In the genomic region with DNA sequence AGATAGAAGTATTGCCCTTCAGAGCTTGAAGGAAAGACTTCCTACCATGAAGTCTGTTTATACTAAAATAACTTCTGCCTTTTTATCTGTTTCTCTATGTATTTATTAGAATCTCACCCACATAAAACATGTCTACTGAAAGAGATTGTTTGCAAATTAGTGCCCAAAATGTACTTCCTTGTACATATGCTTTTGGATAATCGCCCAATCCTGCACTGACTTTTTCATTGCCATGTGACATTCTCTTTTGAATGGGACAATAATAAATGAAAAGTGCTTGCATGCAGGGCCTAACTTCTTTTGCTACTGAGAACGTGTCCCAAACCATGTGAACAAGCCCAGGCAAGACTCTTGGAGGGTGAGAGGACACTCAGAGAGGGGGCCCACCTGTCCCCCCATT, we compare ENCODE assay signal across 23 cellular contexts.
DNase-seq lines count a peak whose midpoint lies in the region; ATAC-seq, FAIRE-seq and TF ChIP-seq lines count a peak whose summit lies in the region.
"Had no signal": no experiment of that assay in that cellular context is flagged by ENCODE, and none has a peak within 500 bp of the region (broad histone marks: within the 10 kb centered on the region; RNA-seq: fewer than 3 reads in every experiment).

No MANE protein-coding gene starts in this region.

- TF ChIP-seq POLR2A in IMR-90 (IDR thresholded peaks at IDR 0.05; ENCODE audit: low read depth, low read length) = no peak

- no peak for ATAC-seq in IMR-90 (ENCODE audit: low read depth)
- no peak for ATAC-seq in right cardiac atrium
- ATAC-seq: A549 had no signal

- H3K4me1 ChIP-seq in IMR-90 (ENCODE audit: control insufficient read depth, insufficient read depth, low read length) (no peaks in the 10 kb centered on the region; the same call in 1 of the 2 replicates), keratinocyte (ENCODE audit: control insufficient read depth, extremely low read depth, insufficient read depth, low read length) (peaks cover 34% of the 10 kb centered on the region), mesendoderm (ENCODE audit: control insufficient read depth, low read depth, low read length) (no peaks in the 10 kb centered on the region), right cardiac atrium (ENCODE audit: control insufficient read depth, insufficient read depth, low read length) (no peaks in the 10 kb centered on the region)
- H3K4me1 ChIP-seq: A549; BE2C; BLaER1 treated with 17β-estradiol and CSF1 and Interleukin-3, amounts not matched to agents 10 nM and 100 nM; HAP-1 had no signal

- CTCF ChIA-PET in IMR-90 (lab: Yijun Ruan, JAX) = no interaction called here

- no peak overlapping the region for H4K8ac ChIP-seq in IMR-90 (ENCODE audit: low read depth in 2 of 2, low read length in 2 of 2)
- no peak overlapping the region for H4K8ac ChIP-seq in mesendoderm (ENCODE audit: low read depth, low read length)

- H3K23ac ChIP-seq in IMR-90 (ENCODE audit: low read depth, low read length) (no peak overlapping the region), mesendoderm (ENCODE audit: low read length) (no peak overlapping the region)

- H3K9ac ChIP-seq in IMR-90 (ENCODE audit: low read depth, low read length) = no peak overlapping the region
- H3K9ac ChIP-seq in keratinocyte (ENCODE audit: control insufficient read depth, extremely low read depth, insufficient read depth, low read length) = no peak overlapping the region
- no peak overlapping the region for H3K9ac ChIP-seq in mesendoderm (ENCODE audit: low read length)
- H3K9ac ChIP-seq: BLaER1 treated with 17β-estradiol and CSF1 and Interleukin-3, amounts not matched to agents 10 nM and 100 nM had no signal

- no peak overlapping the region for H2BK5ac ChIP-seq in IMR-90 (ENCODE audit: low read depth, low read length, poor library complexity, severe bottlenecking)
- no peak overlapping the region for H2BK5ac ChIP-seq in mesendoderm (ENCODE audit: low read length)

- H2AK5ac ChIP-seq in IMR-90 (ENCODE audit: low read depth, low read length) (no peak overlapping the region), mesendoderm (ENCODE audit: low read length) (no peak overlapping the region)

- H3K79me1 ChIP-seq in IMR-90 (ENCODE audit: low read depth in 1 of 2, low read length in 2 of 2) = no peaks in the 10 kb centered on the region
- no peaks in the 10 kb centered on the region for H3K79me1 ChIP-seq in mesendoderm (ENCODE audit: low read length)

- H3K36me3 ChIP-seq in IMR-90 (ENCODE audit: control insufficient read depth, insufficient read depth, low read length) (no peaks in the 10 kb centered on the region), keratinocyte (ENCODE audit: control insufficient read depth in 2 of 2, extremely low read depth in 1 of 2, insufficient read depth in 2 of 2, low read length in 2 of 2) (no peaks in the 10 kb centered on the region), mesendoderm (ENCODE audit: control insufficient read depth, insufficient read depth, low read length) (no peaks in the 10 kb centered on the region)
- H3K36me3 ChIP-seq: BE2C; BLaER1 treated with 17β-estradiol and CSF1 and Interleukin-3, amounts not matched to agents 10 nM and 100 nM; HAP-1 had no signal

- H2BK20ac ChIP-seq in IMR-90 (ENCODE audit: low read depth, low read length) = no peak overlapping the region

- FAIRE-seq in keratinocyte (lab: Jason Lieb, UNC) = no peak
- FAIRE-seq: A549, GM12891, GM18507 had no signal

- peak overlapping the region; percentile 57; the same call in 1 of the 2 replicates for H3K27ac ChIP-seq in C4-2B
- H3K27ac ChIP-seq in IMR-90 (ENCODE audit: insufficient read depth, low read length) = no peak overlapping the region
- no peak overlapping the region for H3K27ac ChIP-seq in keratinocyte (ENCODE audit: control insufficient read depth, insufficient read depth, low read length)
- H3K27ac ChIP-seq in mesendoderm (ENCODE audit: low read depth, low read length) = no peak overlapping the region
- no peak overlapping the region for H3K27ac ChIP-seq in right cardiac atrium (ENCODE audit: low read length)
- H3K27ac ChIP-seq: A549; BLaER1 treated with 17β-estradiol and CSF1 and Interleukin-3, amounts not matched to agents 10 nM and 100 nM had no signal

- H2BK15ac ChIP-seq in IMR-90 (ENCODE audit: low read depth, low read length) (no peak overlapping the region), mesendoderm (replicated peaks; ENCODE audit: low read depth) (no peak overlapping the region)

- H3K9me3 ChIP-seq in IMR-90 (ENCODE audit: control insufficient read depth, insufficient read depth, low read length) (no peaks in the 10 kb centered on the region), keratinocyte (ENCODE audit: control insufficient read depth, low read depth, low read length) (no peaks in the 10 kb centered on the region), right cardiac atrium (ENCODE audit: control insufficient read depth, low read length) (no peaks in the 10 kb centered on the region)
- H3K9me3 ChIP-seq: A549, BE2C, HAP-1 had no signal

- H3K4me2 ChIP-seq in IMR-90 (ENCODE audit: low read depth, low read length) (no peak overlapping the region), keratinocyte (ENCODE audit: control insufficient read depth, extremely low read depth, insufficient read depth, low read depth, low read length) (no peak overlapping the region), mesendoderm (ENCODE audit: low read length) (no peak overlapping the region)
- H3K4me2 ChIP-seq: A549; BLaER1 treated with 17β-estradiol and CSF1 and Interleukin-3, amounts not matched to agents 10 nM and 100 nM had no signal

- H2AK9ac ChIP-seq in IMR-90 (replicated peaks; ENCODE audit: low read depth, low read length, poor library complexity) = no peak overlapping the region

- H2BK120ac ChIP-seq in IMR-90 (ENCODE audit: low read depth, low read length) = 0 out of 2 replicates have a peak overlapping the region, but pooled peaks have one; percentile 0
- H2BK120ac ChIP-seq in mesendoderm (ENCODE audit: low read depth, low read length) = no peak overlapping the region

- H3K56ac ChIP-seq in IMR-90 (ENCODE audit: extremely low read depth, insufficient read depth, low read length) (no peak overlapping the region), mesendoderm (ENCODE audit: low read length) (no peak overlapping the region)

- no peak for TF ChIP-seq CTCF in C4-2B (conservative IDR thresholded peaks at IDR 0.05)
- TF ChIP-seq CTCF in IMR-90 (conservative IDR thresholded peaks at IDR 0.05; ENCODE audit: low read depth, low read length) = no peak
- TF ChIP-seq CTCF in keratinocyte (optimal IDR thresholded peaks at IDR 0.05 in 1 of 3, IDR thresholded peaks at IDR 0.05 in 1 of 3, conservative IDR thresholded peaks at IDR 0.05 in 1 of 3; ENCODE audit: extremely low read depth in 1 of 3, insufficient read depth in 2 of 3, low read length in 3 of 3) = no peak

- no peak overlapping the region for H4K91ac ChIP-seq in IMR-90 (ENCODE audit: insufficient read depth, low read depth, low read length)

- H4K5ac ChIP-seq in IMR-90 (ENCODE audit: low read depth, low read length) (no peak overlapping the region), mesendoderm (ENCODE audit: low read length) (no peak overlapping the region)

- no CpG with 5 or more reads among the region's 2 CpGs for WGBS in IMR-90 (ENCODE audit: extremely low coverage in 2 of 2, insufficient read length in 1 of 2), 2 experiments
- no CpG with 5 or more reads among the region's 2 CpGs for WGBS in mesendoderm (ENCODE audit: extremely low coverage, insufficient coverage, low lambda C conversion rate)
- WGBS in right cardiac atrium = 87% methylated on average over 2 of the region's 2 CpGs

- H3K4ac ChIP-seq in IMR-90 (ENCODE audit: low read depth, low read length) (no peak overlapping the region), mesendoderm (ENCODE audit: low read depth, low read length) (no peak overlapping the region)

- in situ Hi-C loops in IMR-90 (cut with MboI; ENCODE audit: low sequenced_read_pairs) = no loop called here

- H3K18ac ChIP-seq in IMR-90 (ENCODE audit: low read depth, low read length) (no peak overlapping the region; the same call in 1 of the 2 replicates), mesendoderm (ENCODE audit: low read length) (no peak overlapping the region)

- POLR2A ChIA-PET in IMR-90 (lab: Charles Lee; ENCODE audit: unreplicated experiment) = no interaction called here

- no peak for DNase-seq in IMR-90
- DNase-seq in keratinocyte (ENCODE audit: low read depth, low spot score) = no peak
- no peak for DNase-seq in mesendoderm
- no peak for DNase-seq in NCI-H2081 (lab: John Stamatoyannopoulos, UW)
- no peak for DNase-seq in right cardiac atrium
- DNase-seq: 8988T; ACHN; AML-193; BE2C; Calu3; CD4-positive, alpha-beta memory T cell; COR-L47; DMS53; DMS79 treated with DMSO at 0.1 percent for 48 hours; GF-D8; GOT3; HFFc6 had no signal

- H3K27me3 ChIP-seq in IMR-90 (ENCODE audit: control insufficient read depth, insufficient read depth, low read length) = no peaks in the 10 kb centered on the region
- H3K27me3 ChIP-seq in keratinocyte (ENCODE audit: control insufficient read depth, extremely low read depth, insufficient read depth, low read length) = no peaks in the 10 kb centered on the region
- no peaks in the 10 kb centered on the region for H3K27me3 ChIP-seq in mesendoderm (ENCODE audit: insufficient read depth, low read length, poor library complexity)
- no peaks in the 10 kb centered on the region for H3K27me3 ChIP-seq in right cardiac atrium (ENCODE audit: control insufficient read depth, insufficient read depth)
- H3K27me3 ChIP-seq: BE2C; BLaER1 treated with 17β-estradiol and CSF1 and Interleukin-3, amounts not matched to agents 10 nM and 100 nM had no signal

- BruUV-seq in IMR-90 (replicated peaks; lab: Mats Ljungman, UMichigan) = no TSS peak

- dilution Hi-C loops in IMR-90 (cut with HindIII; ENCODE audit: low sequenced_read_pairs, unreplicated experiment) = no loop called here
- dilution Hi-C loops in keratinocyte (cut with MboI; ENCODE audit: extremely low pct_ligation_motif_present, low sequenced_read_pairs) = no loop called here

- H3K9me1 ChIP-seq in IMR-90 (ENCODE audit: insufficient read depth, low read length) (no peaks in the 10 kb centered on the region), keratinocyte (ENCODE audit: control insufficient read depth, extremely low read depth, insufficient read depth, low read length) (no peaks in the 10 kb centered on the region)

- TF ChIP-seq RAD21 in IMR-90 (IDR thresholded peaks at IDR 0.05; ENCODE audit: low read length) = no peak

- H3K14ac ChIP-seq in IMR-90 (replicated peaks; ENCODE audit: low read depth, low read length) = no peak overlapping the region

- H4K20me1 ChIP-seq in IMR-90 (ENCODE audit: insufficient read depth, low read length) = no peaks in the 10 kb centered on the region
- no peaks in the 10 kb centered on the region for H4K20me1 ChIP-seq in keratinocyte (ENCODE audit: control insufficient read depth, extremely low read depth, insufficient read depth, low read length)
- H4K20me1 ChIP-seq: BLaER1 treated with 17β-estradiol and CSF1 and Interleukin-3, amounts not matched to agents 10 nM and 100 nM had no signal

- H3K4me3 ChIP-seq in IMR-90 (ENCODE audit: insufficient read depth, low read depth, low read length) (no peak overlapping the region), keratinocyte (ENCODE audit: control insufficient read depth in 2 of 3, extremely low read depth in 1 of 3, insufficient read depth in 2 of 3, low read depth in 1 of 3, low read length in 3 of 3) (no peak overlapping the region), mesendoderm (ENCODE audit: low read length) (no peak overlapping the region), right cardiac atrium (ENCODE audit: low read length) (no peak overlapping the region)
- H3K4me3 ChIP-seq: A549; BLaER1 treated with 17β-estradiol and CSF1 and Interleukin-3, amounts not matched to agents 10 nM and 100 nM; HAP-1 had no signal

- H3K79me2 ChIP-seq in keratinocyte (ENCODE audit: control insufficient read depth, insufficient read depth, low read length) = no peaks in the 10 kb centered on the region
- H3K79me2 ChIP-seq in mesendoderm (ENCODE audit: control insufficient read depth, insufficient read depth, low read length) = no peaks in the 10 kb centered on the region

- intact Hi-C loops in IMR-90 (cut with micrococcal nuclease) (no loop called here), right cardiac atrium (cut with DNase I) (no loop called here)

- H2AFZ ChIP-seq in IMR-90 (replicated peaks; ENCODE audit: low read length, poor library complexity) = no peak overlapping the region
- H2AFZ ChIP-seq in keratinocyte (ENCODE audit: control insufficient read depth, low read length) = peak overlapping the region; percentile 44
